30 cellular contexts compared by ENCODE assay signal in genomic region chr20:7452890-7453289, GRCh38.
"Had no signal": no experiment of that assay in that cellular context is flagged by ENCODE, and none has a peak within 500 bp of the region (broad histone marks: within the 10 kb centered on the region; RNA-seq: fewer than 3 reads in every experiment).

No MANE protein-coding gene starts in this region.

- H3K4me3 ChIP-seq: coronary artery, dorsolateral prefrontal cortex, esophagus muscularis mucosa, gastrocnemius medialis, heart left ventricle, hepatocyte had no signal

- H3K4me1 ChIP-seq: esophagus muscularis mucosa, foreskin keratinocyte, gastrocnemius medialis, heart left ventricle had no signal

- H2AFZ ChIP-seq: hepatocyte had no signal

- H3K9me3 ChIP-seq: esophagus muscularis mucosa, gastrocnemius medialis, heart left ventricle had no signal

- DNase-seq: activated CD4-positive, alpha-beta memory T cell treated with anti-CD3 and anti-CD28 coated beads, Interleukin-2, amount 10 ng/mL, durations not matched to agents 7 days and 5 days; activated CD4-positive, alpha-beta T cell treated with anti-CD3 and anti-CD28 coated beads for 36 hours; activated CD4-positive, alpha-beta T cell treated with anti-CD3 and anti-CD28 coated beads, Interleukin-2, amount 10 ng/mL, durations not matched to agents 7 days and 5 days; activated CD4-positive, alpha-beta T cell treated with anti-CD3 and anti-CD28 coated beads, Interleukin-2, amount 50 U/mL, for 4 hours; activated CD4-positive, CD25-positive, alpha-beta regulatory T cell; activated CD4-positive, CD25-positive, alpha-beta regulatory T cell treated with anti-CD3 and anti-CD28 coated beads, Interleukin-2, amount 50 U/mL, for 72 hours; activated CD8-positive, alpha-beta memory T cell treated with anti-CD3 and anti-CD28 coated beads, Interleukin-2, amount 50 U/mL, for 48 hours; activated gamma-delta T cell; activated naive CD4-positive, alpha-beta T cell; activated naive CD4-positive, alpha-beta T cell treated with anti-CD3 and anti-CD28 coated beads, Interleukin-2, amount 50 U/mL, for 16 hours; activated T-cell treated with anti-CD3 and anti-CD28 coated beads for 4 hours; activated T-cell treated with anti-CD3 and anti-CD28 coated beads, Interleukin-2, amount 50 U/mL, for 24 hours; activated T-cell treated with anti-CD3 and anti-CD28 coated beads, Interleukin-2, amount 50 U/mL, for 72 hours; amniotic stem cell; anterior cingulate cortex; dorsolateral prefrontal cortex; effector memory CD4-positive, alpha-beta T cell; endodermal cell; erythroblast; foreskin keratinocyte; gastrocnemius medialis; glutamatergic neuron; heart left ventricle; T-helper 1 cell; T-helper 17 cell; T1000 had no signal

- H3K4me2 ChIP-seq: hepatocyte had no signal

- ATAC-seq: activated CD4-positive, alpha-beta T cell treated with anti-CD3 and anti-CD28 coated beads for 36 hours; activated T-cell treated with anti-CD3 and anti-CD28 coated beads, Interleukin-2, amount 50 U/mL, for 72 hours; foreskin keratinocyte; gastrocnemius medialis; heart left ventricle; T-helper 17 cell had no signal

- H3K36me3 ChIP-seq: esophagus muscularis mucosa, gastrocnemius medialis, heart left ventricle had no signal

- H3K79me2 ChIP-seq: hepatocyte had no signal

- H3K27ac ChIP-seq: coronary artery, dorsolateral prefrontal cortex, esophagus muscularis mucosa, foreskin keratinocyte, gastrocnemius medialis, heart left ventricle, hepatocyte had no signal

- H3K27me3 ChIP-seq: dorsolateral prefrontal cortex, esophagus muscularis mucosa, foreskin keratinocyte, gastrocnemius medialis, heart left ventricle, hepatocyte had no signal

- FAIRE-seq: astrocyte had no signal
